In the genomic region with DNA sequence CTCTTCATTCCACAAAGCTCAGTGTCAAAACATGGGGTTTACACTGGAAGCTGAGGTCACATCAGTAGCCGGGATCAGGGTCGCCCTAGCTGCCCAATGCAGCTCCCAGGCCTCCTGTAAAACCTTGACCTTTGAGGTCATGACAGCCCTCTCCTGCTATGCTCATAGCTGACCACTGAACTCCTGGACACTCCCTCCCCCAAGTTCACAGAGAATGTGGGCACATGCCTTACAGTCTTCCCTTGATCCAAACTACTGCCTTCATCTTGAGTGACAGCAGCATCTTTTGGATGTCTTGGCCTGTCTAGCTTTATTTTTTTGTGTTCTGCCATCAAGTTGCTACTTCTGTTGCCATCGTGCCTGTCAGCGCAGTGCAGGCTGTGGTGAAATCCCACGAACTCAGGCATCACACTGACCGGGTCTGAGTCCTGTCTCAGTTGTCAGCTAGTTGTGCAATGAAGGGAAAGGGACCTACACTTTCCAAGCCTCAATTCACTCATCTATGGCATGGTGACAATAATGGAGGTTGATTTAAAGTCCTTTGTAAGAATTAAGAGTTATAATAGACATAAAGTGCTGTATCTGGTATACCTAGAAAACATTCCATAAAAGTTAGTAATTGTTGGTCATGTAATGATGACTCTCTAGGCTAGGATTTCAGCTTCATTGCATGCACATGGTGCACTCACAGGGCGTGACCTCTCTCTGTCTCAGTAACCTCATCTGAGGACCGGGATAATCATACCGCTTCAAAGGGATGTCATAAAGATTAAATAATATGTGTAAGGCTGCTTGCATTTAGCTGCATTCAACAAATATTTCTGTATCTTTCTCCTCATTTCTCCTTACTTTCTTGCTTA, we compare ENCODE assay signal across 12 cellular contexts. TPM values are rescaled to one million over a fixed set of nuclear protein-coding genes. Genes with fewer than 3 reads are reported as not detected.
A peak's percentile ranks its signal among the peaks of the same experiment; 100 is the strongest.
DNase-seq lines count a peak whose midpoint lies in the region; ATAC-seq and TF ChIP-seq lines count a peak whose summit lies in the region.
"Had no signal": no experiment of that assay in that cellular context is flagged by ENCODE, and none has a peak within 500 bp of the region (broad histone marks: within the 10 kb centered on the region; RNA-seq: fewer than 3 reads in every experiment).

No MANE protein-coding gene starts in this region.

- no peak for TF ChIP-seq POLR2A in tibial nerve (IDR thresholded peaks at IDR 0.05)

- no peak for TF ChIP-seq EP300 in tibial nerve (IDR thresholded peaks at IDR 0.05)

- CTCF ChIA-PET in activated CD8-positive, alpha-beta memory T cell treated with anti-CD3 and anti-CD28 coated beads, Interleukin-2, amount 10 ng/mL, durations not matched to agents 7 days and 5 days (lab: Charles Lee), result interaction anchor here (1.3 kb wide), 1 partner anchor 15 kb away, joined by 3 read pairs; no protein-coding TSS in a partner anchor

- H3K4me3 ChIP-seq in adipocyte (ENCODE audit: low read length), result no peak overlapping the region
- no peak overlapping the region for H3K4me3 ChIP-seq in kidney epithelial cell (ENCODE audit: low read depth, low read length)
- no peak overlapping the region for H3K4me3 ChIP-seq in WERI-Rb-1 (ENCODE audit: low read depth, low read length)
- no peak overlapping the region for H3K4me3 ChIP-seq in tibial nerve

- intact Hi-C loops in activated T-helper 1 cell treated with anti-CD3 and anti-CD28 coated beads, Interleukin-12 subunit alpha, Interleukin-12 subunit beta, Interleukin-2, Interleukin-4 antibody, amounts not matched to agents 30 ng/mL and 10 ng/mL and 1 ng/mL, durations not matched to agents 14 hours and 24 hours and 36 hours (cut with micrococcal nuclease), result no loop called here

- no peak for ATAC-seq in activated CD8-positive, alpha-beta memory T cell treated with anti-CD3 and anti-CD28 coated beads, Interleukin-2, amount 10 ng/mL, durations not matched to agents 7 days and 5 days

- H3K9me3 ChIP-seq in adipocyte (ENCODE audit: control insufficient read depth, low read length) (no peaks in the 10 kb centered on the region), WERI-Rb-1 (ENCODE audit: severe bottlenecking) (no peaks in the 10 kb centered on the region), tibial nerve (no peaks in the 10 kb centered on the region)

- H3K27me3 Mint-ChIP-seq in activated CD8-positive, alpha-beta memory T cell treated with anti-CD3 and anti-CD28 coated beads, Interleukin-2, amount 10 ng/mL, durations not matched to agents 7 days and 5 days, result peaks cover 9% of the 10 kb centered on the region
- H3K27me3 Mint-ChIP-seq in activated T-helper 1 cell treated with anti-CD3 and anti-CD28 coated beads, Interleukin-12 subunit alpha, Interleukin-12 subunit beta, Interleukin-2, Interleukin-4 antibody, amounts not matched to agents 30 ng/mL and 10 ng/mL and 1 ng/mL, durations not matched to agents 14 hours and 24 hours and 36 hours (ENCODE audit: insufficient read depth), result peaks cover 14% of the 10 kb centered on the region
- H3K27me3 Mint-ChIP-seq: activated naive CD8-positive, alpha-beta T cell had no signal

- H3K27ac Mint-ChIP-seq in activated CD8-positive, alpha-beta memory T cell treated with anti-CD3 and anti-CD28 coated beads, Interleukin-2, amount 10 ng/mL, durations not matched to agents 7 days and 5 days, result no peak overlapping the region
- H3K27ac Mint-ChIP-seq in activated T-helper 1 cell treated with anti-CD3 and anti-CD28 coated beads, Interleukin-12 subunit alpha, Interleukin-12 subunit beta, Interleukin-2, Interleukin-4 antibody, amounts not matched to agents 30 ng/mL and 10 ng/mL and 1 ng/mL, durations not matched to agents 14 hours and 24 hours and 36 hours, result no peak overlapping the region
- H3K27ac Mint-ChIP-seq: activated naive CD8-positive, alpha-beta T cell; H9 had no signal

- peaks cover 1% of the 10 kb centered on the region for H3K36me3 Mint-ChIP-seq in activated CD8-positive, alpha-beta memory T cell treated with anti-CD3 and anti-CD28 coated beads, Interleukin-2, amount 10 ng/mL, durations not matched to agents 7 days and 5 days
- H3K36me3 Mint-ChIP-seq in activated T-helper 1 cell treated with anti-CD3 and anti-CD28 coated beads, Interleukin-12 subunit alpha, Interleukin-12 subunit beta, Interleukin-2, Interleukin-4 antibody, amounts not matched to agents 30 ng/mL and 10 ng/mL and 1 ng/mL, durations not matched to agents 14 hours and 24 hours and 36 hours (ENCODE audit: low read depth), result no peaks in the 10 kb centered on the region
- H3K36me3 Mint-ChIP-seq: activated naive CD8-positive, alpha-beta T cell had no signal

- H3K27me3 ChIP-seq in adipocyte (replicated peaks; ENCODE audit: control insufficient read depth, insufficient read depth, low read length) (no peaks in the 10 kb centered on the region), kidney epithelial cell (ENCODE audit: control insufficient read depth, insufficient read depth, low read length) (no peaks in the 10 kb centered on the region), WERI-Rb-1 (ENCODE audit: insufficient read depth, low read depth, severe bottlenecking) (no peaks in the 10 kb centered on the region), tibial nerve (no peaks in the 10 kb centered on the region)

- WGBS in tibial nerve, 2 donors, result 78 to 80% methylated on average over 9 of the region's 9 CpGs

- DNase-seq in AG20443 (ENCODE audit: low spot score) (peak; percentile 89), HS-5 (ENCODE audit: low read depth) (peak; percentile 77), adipocyte (ENCODE audit: low read depth) (peak; percentile 76), kidney epithelial cell (ENCODE audit: low read depth) (peak; percentile 75), WERI-Rb-1 (no peak), tibial nerve (ENCODE audit: low spot score in 2 of 2) (no peak)
- no peak for DNase-seq in activated CD8-positive, alpha-beta memory T cell treated with anti-CD3 and anti-CD28 coated beads, Interleukin-2, amount 10 ng/mL, durations not matched to agents 7 days and 5 days
- DNase-seq in activated T-helper 1 cell treated with anti-CD3 and anti-CD28 coated beads, Interleukin-12 subunit alpha, Interleukin-12 subunit beta, Interleukin-2, Interleukin-4 antibody, amounts not matched to agents 30 ng/mL and 10 ng/mL and 1 ng/mL, durations not matched to agents 14 hours and 24 hours and 36 hours (ENCODE audit: low spot score), result no peak
- DNase-seq: activated CD4-positive, CD25-positive, alpha-beta regulatory T cell; erythroblast; H9 had no signal

- peaks cover under 1% of the 10 kb centered on the region for H3K9me3 Mint-ChIP-seq in activated CD8-positive, alpha-beta memory T cell treated with anti-CD3 and anti-CD28 coated beads, Interleukin-2, amount 10 ng/mL, durations not matched to agents 7 days and 5 days (ENCODE audit: low read depth)
- no peaks in the 10 kb centered on the region for H3K9me3 Mint-ChIP-seq in activated T-helper 1 cell treated with anti-CD3 and anti-CD28 coated beads, Interleukin-12 subunit alpha, Interleukin-12 subunit beta, Interleukin-2, Interleukin-4 antibody, amounts not matched to agents 30 ng/mL and 10 ng/mL and 1 ng/mL, durations not matched to agents 14 hours and 24 hours and 36 hours
- H3K9me3 Mint-ChIP-seq: H9 had no signal

- H3K36me3 ChIP-seq in adipocyte (ENCODE audit: control insufficient read depth, insufficient read depth, low read length, severe bottlenecking) (no peaks in the 10 kb centered on the region), kidney epithelial cell (ENCODE audit: control insufficient read depth, insufficient read depth, low read length) (no peaks in the 10 kb centered on the region), WERI-Rb-1 (no peaks in the 10 kb centered on the region), tibial nerve (no peaks in the 10 kb centered on the region)

- TF ChIP-seq CTCF in kidney epithelial cell (IDR thresholded peaks at IDR 0.05; ENCODE audit: insufficient read depth, low read length, poor library complexity, severe bottlenecking), result no peak
- no peak for TF ChIP-seq CTCF in WERI-Rb-1 (IDR thresholded peaks at IDR 0.05; ENCODE audit: low read depth, low read length)
- TF ChIP-seq CTCF in tibial nerve (IDR thresholded peaks at IDR 0.05), result no peak

- H3K9ac ChIP-seq in adipocyte (ENCODE audit: low read length), result no peak overlapping the region

- H3K4me3 Mint-ChIP-seq in activated CD8-positive, alpha-beta memory T cell treated with anti-CD3 and anti-CD28 coated beads, Interleukin-2, amount 10 ng/mL, durations not matched to agents 7 days and 5 days, result no peak overlapping the region
- H3K4me3 Mint-ChIP-seq in activated T-helper 1 cell treated with anti-CD3 and anti-CD28 coated beads, Interleukin-12 subunit alpha, Interleukin-12 subunit beta, Interleukin-2, Interleukin-4 antibody, amounts not matched to agents 30 ng/mL and 10 ng/mL and 1 ng/mL, durations not matched to agents 14 hours and 24 hours and 36 hours, result no peak overlapping the region
- H3K4me3 Mint-ChIP-seq: activated naive CD8-positive, alpha-beta T cell; H9 had no signal

- H3K4me1 Mint-ChIP-seq in activated CD8-positive, alpha-beta memory T cell treated with anti-CD3 and anti-CD28 coated beads, Interleukin-2, amount 10 ng/mL, durations not matched to agents 7 days and 5 days, result peaks cover 21% of the 10 kb centered on the region
- peaks cover 26% of the 10 kb centered on the region for H3K4me1 Mint-ChIP-seq in activated T-helper 1 cell treated with anti-CD3 and anti-CD28 coated beads, Interleukin-12 subunit alpha, Interleukin-12 subunit beta, Interleukin-2, Interleukin-4 antibody, amounts not matched to agents 30 ng/mL and 10 ng/mL and 1 ng/mL, durations not matched to agents 14 hours and 24 hours and 36 hours (ENCODE audit: low read depth)
- H3K4me1 Mint-ChIP-seq: H9 had no signal

- H3K4me1 ChIP-seq in adipocyte (ENCODE audit: control insufficient read depth, insufficient read depth, low read length), result peaks cover 35% of the 10 kb centered on the region
- H3K4me1 ChIP-seq in tibial nerve, result peaks cover 0 to 7% (median 0%) of the 10 kb centered on the region in 4 donors

- no peak overlapping the region for H3K27ac ChIP-seq in WERI-Rb-1
- no peak overlapping the region for H3K27ac ChIP-seq in tibial nerve

RNA-seq across cellular contexts. Expression of a gene that starts 16.5 kb away (rescaled TPM):
- total RNA-seq in kidney epithelial cell (85.4 and 96.0 TPM in 2 replicates), tibial nerve (10 to 100 TPM; 25.3 to 41.4 (median 33.1) TPM)
- 100 to 1,000 TPM; 184 to 220 TPM for total RNA-seq in activated CD8-positive, alpha-beta memory T cell treated with anti-CD3 and anti-CD28 coated beads, Interleukin-2, amount 10 ng/mL, durations not matched to agents 7 days and 5 days
- total RNA-seq in activated T-helper 1 cell treated with anti-CD3 and anti-CD28 coated beads, Interleukin-12 subunit alpha, Interleukin-12 subunit beta, Interleukin-2, Interleukin-4 antibody, amounts not matched to agents 30 ng/mL and 10 ng/mL and 1 ng/mL, durations not matched to agents 14 hours and 24 hours and 36 hours, result 65.8 and 72.2 TPM in 2 replicates
- total RNA-seq: H9 had no signal

Comparison
In these comparisons a context has a peak if more than half of its experiments do, and no peak if none do; other contexts are left out.
1. DNase-seq: peak in AG20443 (single experiment), HS-5 (single experiment), adipocyte (single experiment) and kidney epithelial cell (single experiment); none in activated CD8-positive, alpha-beta memory T cell treated with anti-CD3 and anti-CD28 coated beads, Interleukin-2, amount 10 ng/mL, durations not matched to agents 7 days and 5 days (single experiment), WERI-Rb-1 (single experiment), tibial nerve (0 of 2) and activated T-helper 1 cell treated with anti-CD3 and anti-CD28 coated beads, Interleukin-12 subunit alpha, Interleukin-12 subunit beta, Interleukin-2, Interleukin-4 antibody, amounts not matched to agents 30 ng/mL and 10 ng/mL and 1 ng/mL, durations not matched to agents 14 hours and 24 hours and 36 hours (single experiment).